12 cellular contexts compared by ENCODE assay signal in genomic region chr19:46756544-46756888, GRCh38.
"Had no signal": no experiment of that assay in that cellular context is flagged by ENCODE, and none has a peak within 500 bp of the region (broad histone marks: within the 10 kb centered on the region; RNA-seq: fewer than 3 reads in every experiment).

No MANE protein-coding gene starts in this region.

- H3K9me3 Mint-ChIP-seq: activated CD4-positive, alpha-beta T cell treated with anti-CD3 and anti-CD28 coated beads, Interleukin-2, amount 10 ng/mL, durations not matched to agents 7 days and 5 days; activated naive CD8-positive, alpha-beta T cell treated with anti-CD3 and anti-CD28 coated beads, Interleukin-2, amount 10 ng/mL, durations not matched to agents 7 days and 5 days; activated T-helper 17 cell treated with anti-CD3 and anti-CD28 coated beads, Interleukin-2, amount 50 U/mL, for 72 hours; brain; natural killer cell had no signal

- H3K36me3 Mint-ChIP-seq: natural killer cell had no signal

- H3K27ac Mint-ChIP-seq: activated CD4-positive, alpha-beta T cell treated with anti-CD3 and anti-CD28 coated beads, Interleukin-2, amount 10 ng/mL, durations not matched to agents 7 days and 5 days; activated naive CD8-positive, alpha-beta T cell treated with anti-CD3 and anti-CD28 coated beads, Interleukin-2, amount 10 ng/mL, durations not matched to agents 7 days and 5 days; activated T-helper 17 cell treated with anti-CD3 and anti-CD28 coated beads, Interleukin-2, amount 50 U/mL, for 72 hours; natural killer cell had no signal

- DNase-seq: activated CD4-positive, alpha-beta T cell treated with anti-CD3 and anti-CD28 coated beads, Interleukin-2, amount 10 ng/mL, durations not matched to agents 7 days and 5 days; activated naive CD8-positive, alpha-beta T cell treated with anti-CD3 and anti-CD28 coated beads, Interleukin-2, amount 10 ng/mL, durations not matched to agents 7 days and 5 days; kidney glomerular epithelial cell; natural killer cell; stimulated activated CD8-positive, alpha-beta memory T cell treated with anti-CD3 and anti-CD28 coated beads, Interleukin-4, amount 100 ng/mL, for 48 hours; stimulated activated naive CD8-positive, alpha-beta T cell treated with anti-CD3 and anti-CD28 coated beads, Interleukin-15, Interleukin-2, amounts not matched to agents 100 U/mL and 50 U/mL, for 24 hours; T-helper 1 cell; T-helper 9 cell; transverse colon had no signal

- H3K27ac ChIP-seq: parathyroid adenoma, transverse colon had no signal

- H3K27me3 Mint-ChIP-seq: activated CD4-positive, alpha-beta T cell treated with anti-CD3 and anti-CD28 coated beads, Interleukin-2, amount 10 ng/mL, durations not matched to agents 7 days and 5 days; activated naive CD8-positive, alpha-beta T cell treated with anti-CD3 and anti-CD28 coated beads, Interleukin-2, amount 10 ng/mL, durations not matched to agents 7 days and 5 days; activated T-helper 17 cell treated with anti-CD3 and anti-CD28 coated beads, Interleukin-2, amount 50 U/mL, for 72 hours; brain had no signal

- H3K4me3 Mint-ChIP-seq: activated CD4-positive, alpha-beta T cell treated with anti-CD3 and anti-CD28 coated beads, Interleukin-2, amount 10 ng/mL, durations not matched to agents 7 days and 5 days; activated naive CD8-positive, alpha-beta T cell treated with anti-CD3 and anti-CD28 coated beads, Interleukin-2, amount 10 ng/mL, durations not matched to agents 7 days and 5 days; activated T-helper 17 cell treated with anti-CD3 and anti-CD28 coated beads, Interleukin-2, amount 50 U/mL, for 72 hours; brain; natural killer cell had no signal
